ENCODE assay signal across 23 cellular contexts in genomic region chr4:181701911-181702310, GRCh38.
"Had no signal": no experiment of that assay in that cellular context is flagged by ENCODE, and none has a peak within 500 bp of the region (broad histone marks: within the 10 kb centered on the region; RNA-seq: fewer than 3 reads in every experiment).

No MANE protein-coding gene starts in this region.

- H3K4me2 ChIP-seq: neural progenitor cell had no signal

- H3K4me3 ChIP-seq: left lung, lung, neural progenitor cell, spleen, testis had no signal

- H3K36me3 ChIP-seq: brain microvascular endothelial cell, left lung, neural progenitor cell, spleen had no signal

- H3K4me1 ChIP-seq: left lung, spleen, testis had no signal

- DNase-seq: activated CD4-positive, alpha-beta T cell treated with anti-CD3 and anti-CD28 coated beads, Interleukin-2, amount 50 U/mL, for 1 hour; activated CD4-positive, CD25-positive, alpha-beta regulatory T cell treated with anti-CD3 and anti-CD28 coated beads, Interleukin-2, amount 50 U/mL, for 72 hours; activated CD8-positive, alpha-beta T cell treated with anti-CD3 and anti-CD28 coated beads, Interleukin-2, amount 10 ng/mL, durations not matched to agents 7 days and 5 days; activated gamma-delta T cell treated with Interleukin-2 at 50 U/mL for 16 hours; aorta; brain microvascular endothelial cell; caudate nucleus; dermis blood vessel endothelial cell; effector CD8-positive, alpha-beta T cell; erythroblast; foreskin fibroblast; kidney; left lung; naive thymus-derived CD8-positive, alpha-beta T cell; spleen; stimulated activated CD4-positive, alpha-beta T cell treated with anti-CD3 and anti-CD28 coated beads, Interleukin-4, amount 100 ng/mL, for 1 hour; stimulated activated naive CD4-positive, alpha-beta T cell; T-helper 2 cell; testis had no signal

- H3K27me3 ChIP-seq: brain microvascular endothelial cell, left lung, neural progenitor cell, spleen, testis had no signal

- FAIRE-seq: kidney had no signal

- H2AFZ ChIP-seq: neural progenitor cell had no signal

- H3K27ac ChIP-seq: brain microvascular endothelial cell, left lung, neural progenitor cell, spleen, testis, VCaP had no signal

- H3K9ac ChIP-seq: neural progenitor cell had no signal

- H3K9me3 ChIP-seq: testis had no signal

- ATAC-seq: activated CD8-positive, alpha-beta T cell treated with anti-CD3 and anti-CD28 coated beads, Interleukin-2, amount 10 ng/mL, durations not matched to agents 7 days and 5 days; activated naive CD4-positive, alpha-beta T cell treated with anti-CD3 and anti-CD28 coated beads, Interleukin-2, amount 50 U/mL, for 72 hours; left lung; naive thymus-derived CD8-positive, alpha-beta T cell had no signal
